ENCODE assay signal across 9 cellular contexts in the genomic region with DNA sequence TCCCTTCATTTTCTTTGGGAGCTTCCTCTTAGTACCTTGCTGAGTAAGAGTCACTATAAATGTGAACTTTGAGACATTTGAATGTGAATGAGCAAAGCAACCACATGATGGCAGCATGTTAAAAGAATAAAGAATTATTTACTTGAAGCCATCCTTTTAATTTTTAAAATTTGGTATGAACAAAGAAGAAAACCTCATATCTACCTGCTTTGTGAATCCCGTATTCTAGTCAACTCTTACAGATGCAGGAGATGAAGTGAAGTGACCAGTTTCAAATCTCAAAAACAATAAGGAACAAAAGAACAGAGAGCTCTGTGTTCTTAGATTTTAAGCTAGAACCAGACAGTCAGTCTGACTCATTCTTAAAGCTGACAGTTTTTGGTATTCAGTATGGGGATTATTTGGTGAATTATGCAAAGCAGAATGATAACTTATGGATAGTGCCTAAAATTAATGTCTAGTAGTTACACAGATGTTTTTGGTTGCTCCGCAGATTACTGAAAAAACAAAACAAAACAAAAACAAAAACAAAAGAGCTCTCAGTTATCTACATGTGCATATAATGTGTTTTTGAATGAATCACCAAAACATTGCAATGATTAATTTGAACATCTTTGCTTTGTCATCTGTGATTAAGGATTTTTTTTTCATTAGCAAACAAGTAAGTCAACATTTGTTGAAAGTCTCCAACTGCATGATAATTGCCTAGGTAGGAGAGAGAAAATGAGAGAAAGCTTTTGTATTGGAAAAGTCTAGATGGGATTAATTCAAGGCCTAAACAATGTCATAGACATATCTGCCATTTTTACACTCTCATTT. TPM values are rescaled to one million over a fixed set of nuclear protein-coding genes. Genes with fewer than 3 reads are reported as not detected.
DNase-seq lines count a peak whose midpoint lies in the region; ATAC-seq and TF ChIP-seq lines count a peak whose summit lies in the region.
"Had no signal": no experiment of that assay in that cellular context is flagged by ENCODE, and none has a peak within 500 bp of the region (broad histone marks: within the 10 kb centered on the region; RNA-seq: fewer than 3 reads in every experiment).

No MANE protein-coding gene starts in this region.

- TF ChIP-seq CTCF in BJ (IDR thresholded peaks at IDR 0.05; ENCODE audit: insufficient read depth, low read depth, low read length) (peak; percentile 54), neural crest cell (conservative IDR thresholded peaks at IDR 0.05) (peak; percentile 66)

- no peaks in the 10 kb centered on the region for H3K36me3 Mint-ChIP-seq in neural crest cell (ENCODE audit: low read depth)
- H3K36me3 Mint-ChIP-seq: IgD-negative memory B cell had no signal

- peak overlapping the region; percentile 31 for H3K27ac ChIP-seq in caudate nucleus (ENCODE audit: low read depth, low read length)

- no peaks in the 10 kb centered on the region for H3K36me3 ChIP-seq in BJ (ENCODE audit: control insufficient read depth, insufficient read depth, low read length)

- H3K27me3 Mint-ChIP-seq in neural crest cell (ENCODE audit: low read depth) = no peaks in the 10 kb centered on the region
- H3K27me3 Mint-ChIP-seq: IgD-negative memory B cell had no signal

- DNase-seq in BJ (ENCODE audit: low read depth) (peak; percentile 24), NCI-H1417 treated with DMSO at 0.1 percent for 48 hours (lab: John Stamatoyannopoulos, UW) (peak; percentile 25), caudate nucleus (lab: John Stamatoyannopoulos, UW) (peak in 1 of 61 donors; percentile 11), neural crest cell (ENCODE audit: low read depth, low spot score) (no peak), GM19238 (ENCODE audit: insufficient read length, low spot score) (no peak)
- no peak for DNase-seq in activated naive CD4-positive, alpha-beta T cell treated with anti-CD3 and anti-CD28 coated beads, Interleukin-2, amount 50 U/mL, for 16 hours
- no peak for DNase-seq in stimulated activated CD4-positive, alpha-beta T cell treated with anti-CD3 and anti-CD28 coated beads, Interleukin-1b, Interleukin-23, amount 100 ng/mL, for 48 hours

- no peaks in the 10 kb centered on the region for H3K9me3 Mint-ChIP-seq in neural crest cell
- H3K9me3 Mint-ChIP-seq: IgD-negative memory B cell had no signal

- peak; percentile 73 for ATAC-seq in GM18867 (IDR thresholded peaks at IDR 0.05; ENCODE audit: unreplicated experiment)

- peaks cover 9% of the 10 kb centered on the region for H3K4me1 Mint-ChIP-seq in neural crest cell

- H3K27me3 ChIP-seq in BJ (ENCODE audit: control insufficient read depth, insufficient read depth, low read length) = no peaks in the 10 kb centered on the region

- H3K27ac Mint-ChIP-seq in neural crest cell (ENCODE audit: unreplicated experiment) = no peak overlapping the region
- H3K27ac Mint-ChIP-seq: IgD-negative memory B cell had no signal

- CTCF ChIA-PET in BJ (lab: Yijun Ruan, JAX) = interaction anchor here (0.6 to 3.5 kb wide), 22 partner anchors 9 to 496 kb away, joined by 3 to 30 read pairs (median 6); partner anchors contain the start of gene H2AZ1

- POLR2A ChIA-PET in BJ (lab: Charles Lee) = interaction anchor here (0.6 kb wide), 1 partner anchor 9 kb away, joined by 3 read pairs; no protein-coding TSS in a partner anchor

- no peak overlapping the region for H3K4me3 Mint-ChIP-seq in neural crest cell
- H3K4me3 Mint-ChIP-seq: IgD-negative memory B cell had no signal

- H3K4me3 ChIP-seq in BJ (ENCODE audit: low read depth, low read length) = no peak overlapping the region

RNA-seq across cellular contexts. Expression of gene H2AZ1, which starts 48.2 kb away (rescaled TPM):
- 335 and 405 TPM in 2 replicates for polyA plus RNA-seq in BJ (2011; rRNA removed)
- polyA minus RNA-seq in BJ (2011; rRNA and poly(A)+ RNA removed) = 85.5 and 98.3 TPM in 2 replicates
- 793 and 801 TPM in 2 replicates for total RNA-seq in neural crest cell

RNA-seq across cellular contexts. Expression of gene DNAJB14, which starts 51.9 kb away (rescaled TPM):
- 15.9 and 30.1 TPM in 2 replicates for polyA plus RNA-seq in BJ (2011; rRNA removed)
- 5.9 and 9.6 TPM in 2 replicates for polyA minus RNA-seq in BJ (2011; rRNA and poly(A)+ RNA removed)
- total RNA-seq in neural crest cell = 34.2 and 37.0 TPM in 2 replicates

Comparison
In these comparisons a context has a peak if more than half of its experiments do, and no peak if none do; other contexts are left out.
1. DNase-seq: peak in BJ (single experiment) and NCI-H1417 treated with DMSO at 0.1 percent for 48 hours (single experiment); none in neural crest cell (single experiment), GM19238 (single experiment), activated naive CD4-positive, alpha-beta T cell treated with anti-CD3 and anti-CD28 coated beads, Interleukin-2, amount 50 U/mL, for 16 hours (single experiment) and stimulated activated CD4-positive, alpha-beta T cell treated with anti-CD3 and anti-CD28 coated beads, Interleukin-1b, Interleukin-23, amount 100 ng/mL, for 48 hours (single experiment).